Comparison of ENCODE assay signal across 8 cellular contexts in the genomic region with DNA sequence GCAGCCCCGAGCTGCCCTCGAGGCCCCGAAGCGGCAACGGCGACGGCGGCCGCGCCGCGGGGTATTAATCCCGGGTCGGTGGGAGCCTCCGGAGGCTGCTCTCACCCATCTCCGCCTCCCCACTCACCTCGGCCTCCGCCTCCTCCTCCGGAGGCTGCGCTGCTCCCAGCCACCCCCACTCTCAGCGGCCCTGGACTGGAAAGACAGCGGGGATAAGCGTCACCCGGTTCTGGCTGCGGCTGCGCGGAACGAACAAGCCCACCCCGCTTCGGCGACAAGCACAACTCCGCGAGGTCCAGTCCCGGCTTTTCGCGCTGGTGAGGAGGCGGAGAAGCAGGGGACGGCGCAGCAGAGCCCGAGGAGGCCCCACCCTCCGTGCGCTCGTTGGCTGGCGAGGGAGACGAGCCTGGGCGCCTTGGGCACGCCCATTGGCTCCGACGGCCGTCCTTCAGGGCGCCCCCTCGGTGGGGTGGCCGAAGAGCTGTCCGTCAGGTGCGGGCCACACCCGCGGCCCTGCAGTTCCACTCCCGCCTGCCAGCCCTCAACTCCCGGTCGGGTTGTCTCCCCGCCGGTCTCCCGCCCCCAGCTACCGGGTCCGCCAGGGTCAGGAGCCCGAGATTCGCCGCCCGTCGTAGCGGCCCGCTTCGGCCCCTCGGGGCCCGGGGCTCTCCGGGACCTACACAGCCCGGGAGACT. TPM values are rescaled to one million over a fixed set of nuclear protein-coding genes. Genes with fewer than 3 reads are reported as not detected.
DNase-seq lines count a peak whose midpoint lies in the region; ATAC-seq and TF ChIP-seq lines count a peak whose summit lies in the region.

A gene (minus strand): TSS at position 327 of the 695 bp plus-strand sequence. CDS start 11,469 bp downstream, outside the sequence.

- DNase-seq in Ammon's horn (ENCODE audit: low spot score), result peak; percentile 100
- DNase-seq in GM19238 (ENCODE audit: insufficient read length, low spot score), result peak; percentile 95
- peak; percentile 98 for DNase-seq in NCI-H524 treated with DMSO at 0.1 percent for 48 hours (lab: John Stamatoyannopoulos, UW)
- peak; percentile 91 to 93 for DNase-seq in activated CD4-positive, alpha-beta T cell treated with anti-CD3 and anti-CD28 coated beads for 4 hours
- DNase-seq in colonic mucosa, result peak; percentile 98
- DNase-seq in stimulated activated CD4-positive, alpha-beta T cell treated with anti-CD3 and anti-CD28 coated beads, Interleukin-1b, Interleukin-23, amount 100 ng/mL, for 4 hours (ENCODE audit: low read depth in 2 of 2), result peak; percentile 85 to 92

- intact Hi-C loops in colonic mucosa (cut with DNase I), result loop anchor here (5.0 to 10.0 kb wide), 2 partner anchors 79 to 94 kb away; a partner anchor contains a TSS

- peak within 1 kb of the TSS; percentile 94 to 97 for H3K9ac ChIP-seq in colonic mucosa (ENCODE audit: low read depth in 2 of 2, low read length in 2 of 2)

- peak within 1 kb of the TSS; percentile 53 for H3K4me3 ChIP-seq in colonic mucosa

- no peaks in the 10 kb centered on the region for H3K4me1 ChIP-seq in colonic mucosa

- no peaks in the 10 kb centered on the region for H3K36me3 ChIP-seq in colonic mucosa

- H3K9me3 ChIP-seq in colonic mucosa, result no peaks in the 10 kb centered on the region

- TF ChIP-seq CTCF in colonic mucosa (IDR thresholded peaks at IDR 0.05), result no peak

- H3K27me3 ChIP-seq in colonic mucosa (no peaks in the 10 kb centered on the region), layer of hippocampus (ENCODE audit: control insufficient read depth, insufficient read depth, low read length) (no peaks in the 10 kb centered on the region)

- peak; percentile 82 for ATAC-seq in HG03442 (IDR thresholded peaks at IDR 0.05; ENCODE audit: unreplicated experiment)

- H3K27ac ChIP-seq in colonic mucosa, result peak within 1 kb of the TSS; percentile 100
- peak within 1 kb of the TSS; percentile 96 for H3K27ac ChIP-seq in layer of hippocampus (ENCODE audit: low read depth, low read length)

RNA-seq across cellular contexts. Expression of the gene that starts here (rescaled TPM):
- total RNA-seq in colonic mucosa, result 10 to 100 TPM in 1 of 2 donors, 1 to 10 TPM in 1; 6.4 to 13.8 TPM

Comparison
In these comparisons a context has a peak if more than half of its experiments do, and no peak if none do; other contexts are left out.
1. Peak in every context shown above with its lines: DNase-seq, ATAC-seq, H3K4me3 ChIP-seq and H3K27ac ChIP-seq.